In the genomic region with DNA sequence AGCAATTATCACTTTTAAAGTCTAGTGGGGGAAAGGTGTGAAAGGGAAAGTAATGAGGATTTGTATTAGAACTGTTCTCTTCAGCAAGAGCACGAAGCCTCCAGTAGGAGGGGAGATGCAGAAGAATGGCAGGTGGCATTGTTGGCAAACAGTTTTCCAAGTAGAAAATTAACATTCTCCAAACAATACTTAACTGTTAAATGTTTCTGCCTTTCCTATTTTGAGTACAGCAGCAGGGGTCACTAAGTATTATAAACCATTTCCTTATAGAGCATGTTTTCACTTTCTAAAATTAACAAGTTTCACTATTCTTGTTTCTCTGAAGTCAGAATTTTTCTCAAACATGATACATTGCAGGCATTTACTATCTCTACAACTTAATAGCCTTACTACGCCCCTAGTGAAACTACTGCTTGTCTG, we compare ENCODE assay signal across 11 cellular contexts. TPM values are rescaled to one million over a fixed set of nuclear protein-coding genes. Genes with fewer than 3 reads are reported as not detected.
DNase-seq lines count a peak whose midpoint lies in the region; ATAC-seq and TF ChIP-seq lines count a peak whose summit lies in the region.
"Had no signal": no experiment of that assay in that cellular context is flagged by ENCODE, and none has a peak within 500 bp of the region (broad histone marks: within the 10 kb centered on the region; RNA-seq: fewer than 3 reads in every experiment).

No MANE protein-coding gene starts in this region.

- WGBS in endodermal cell (ENCODE audit: insufficient coverage in 1 of 2, insufficient read length in 1 of 2), 2 experiments, result 48 to 50% methylated on average over 1 to 2 of the region's 2 CpGs

- no peaks in the 10 kb centered on the region for H3K36me3 ChIP-seq in endodermal cell (ENCODE audit: control insufficient read depth, insufficient read depth, low read length)

- DNase-seq in activated CD4-positive, alpha-beta T cell treated with anti-CD3 and anti-CD28 coated beads for 36 hours, result no peak
- no peak for DNase-seq in activated CD4-positive, alpha-beta T cell treated with anti-CD3 and anti-CD28 coated beads for 1 hour
- no peak for DNase-seq in endodermal cell
- no peak for DNase-seq in NCI-H1930 (lab: John Stamatoyannopoulos, UW)
- no peak for DNase-seq in cardiac septum (ENCODE audit: low spot score)
- DNase-seq in OCI-M2 (lab: John Stamatoyannopoulos, UW; ENCODE audit: unreplicated experiment), result no peak
- DNase-seq: 8988T; activated CD8-positive, alpha-beta memory T cell treated with anti-CD3 and anti-CD28 coated beads, Interleukin-2, amount 50 U/mL, for 48 hours; dorsolateral prefrontal cortex had no signal

- peak overlapping the region; percentile 91 for H3K27ac Mint-ChIP-seq in activated CD4-positive, alpha-beta T cell treated with anti-CD3 and anti-CD28 coated beads for 36 hours
- no peak overlapping the region for H3K27ac Mint-ChIP-seq in endodermal cell

- intact Hi-C loops in activated CD4-positive, alpha-beta T cell treated with anti-CD3 and anti-CD28 coated beads for 36 hours (cut with DNase I, micrococcal nuclease), result loop anchor here (2.0 to 5.0 kb wide), 5 partner anchors 38 to 317 kb away; no protein-coding TSS in a partner anchor
- intact Hi-C loops in cardiac septum (cut with DNase I), result no loop called here

- peak; percentile 25 for ATAC-seq in activated CD4-positive, alpha-beta T cell treated with anti-CD3 and anti-CD28 coated beads for 36 hours
- ATAC-seq in GM21576 (IDR thresholded peaks at IDR 0.05; ENCODE audit: unreplicated experiment), result peak; percentile 89
- peak; percentile 61 for ATAC-seq in HG03280 (IDR thresholded peaks at IDR 0.05; ENCODE audit: unreplicated experiment)

- H3K9me3 Mint-ChIP-seq in activated CD4-positive, alpha-beta T cell treated with anti-CD3 and anti-CD28 coated beads for 36 hours (ENCODE audit: low read depth), result no peaks in the 10 kb centered on the region
- no peaks in the 10 kb centered on the region for H3K9me3 Mint-ChIP-seq in endodermal cell

- TF ChIP-seq CTCF in endodermal cell (conservative IDR thresholded peaks at IDR 0.05), result peak; percentile 43

- H3K27me3 ChIP-seq in endodermal cell (ENCODE audit: control insufficient read depth, insufficient read depth, low read length, poor library complexity, severe bottlenecking), result peaks cover 15% of the 10 kb centered on the region

- CTCF ChIA-PET in activated CD4-positive, alpha-beta T cell treated with anti-CD3 and anti-CD28 coated beads for 36 hours (lab: Charles Lee), result interaction anchor here (0.9 to 3.8 kb wide), 5 partner anchors 9 to 79 kb away, joined by 3 to 17 read pairs (median 4); no protein-coding TSS in a partner anchor

- no peak overlapping the region for H3K27ac ChIP-seq in endodermal cell (ENCODE audit: low read depth, low read length)
- H3K27ac ChIP-seq: dorsolateral prefrontal cortex had no signal

- no peak overlapping the region for H3K9ac ChIP-seq in endodermal cell (ENCODE audit: extremely low read depth, low read length, poor library complexity, severe bottlenecking)

- peaks cover 66% of the 10 kb centered on the region for H3K36me3 Mint-ChIP-seq in activated CD4-positive, alpha-beta T cell treated with anti-CD3 and anti-CD28 coated beads for 36 hours (ENCODE audit: low read depth)
- H3K36me3 Mint-ChIP-seq in endodermal cell (ENCODE audit: low read depth), result no peaks in the 10 kb centered on the region

- H3K4me3 Mint-ChIP-seq in activated CD4-positive, alpha-beta T cell treated with anti-CD3 and anti-CD28 coated beads for 36 hours, result peak overlapping the region; percentile 22
- H3K4me3 Mint-ChIP-seq in endodermal cell, result no peak overlapping the region

- H3K9me3 ChIP-seq in endodermal cell (ENCODE audit: control insufficient read depth, low read length), result no peaks in the 10 kb centered on the region

- H3K4me1 ChIP-seq in endodermal cell (ENCODE audit: control insufficient read depth, insufficient read depth, low read length), result peaks cover 16% of the 10 kb centered on the region

- peaks cover 89% of the 10 kb centered on the region for H3K4me1 Mint-ChIP-seq in activated CD4-positive, alpha-beta T cell treated with anti-CD3 and anti-CD28 coated beads for 36 hours
- peaks cover 56% of the 10 kb centered on the region for H3K4me1 Mint-ChIP-seq in endodermal cell

- POLR2A ChIA-PET in activated CD4-positive, alpha-beta T cell treated with anti-CD3 and anti-CD28 coated beads for 36 hours (lab: Charles Lee), result no interaction called here

- no peak overlapping the region for H3K4me3 ChIP-seq in endodermal cell (ENCODE audit: low read length)
- H3K4me3 ChIP-seq: dorsolateral prefrontal cortex had no signal

- H3K27me3 Mint-ChIP-seq in activated CD4-positive, alpha-beta T cell treated with anti-CD3 and anti-CD28 coated beads for 36 hours, result no peaks in the 10 kb centered on the region
- peaks cover 40% of the 10 kb centered on the region for H3K27me3 Mint-ChIP-seq in endodermal cell (ENCODE audit: insufficient read depth)

RNA-seq across cellular contexts. Expression of a gene that starts 58.7 kb away (rescaled TPM):
- total RNA-seq in activated CD4-positive, alpha-beta T cell treated with anti-CD3 and anti-CD28 coated beads for 36 hours, result 100 to 1,000 TPM; 175 to 302 TPM
- total RNA-seq in endodermal cell, result 1 to 10 TPM in 1 of 2 donors, under 1 TPM in 1; 0.95 to 1.6 TPM
- 64.3 TPM for polyA plus RNA-seq in endodermal cell (2013, experiment 1 of 2)
- polyA plus RNA-seq in endodermal cell (2013, experiment 2 of 2), result 58.7 TPM
- total RNA-seq in cardiac septum, result 4.5 TPM

Comparison
In these comparisons a context has a peak if more than half of its experiments do, and no peak if none do; other contexts are left out.
1. ATAC-seq: peak in every context shown above with its lines; median percentile 89 in GM21576; 61 in HG03280; 25 in activated CD4-positive, alpha-beta T cell treated with anti-CD3 and anti-CD28 coated beads for 36 hours.
2. RNA of a gene that starts 58.7 kb away (total RNA-seq): 175 to 302 TPM in activated CD4-positive, alpha-beta T cell treated with anti-CD3 and anti-CD28 coated beads for 36 hours; 4.5 TPM in cardiac septum (single experiment) and 0.95 to 1.6 TPM in endodermal cell; every median in the first group is over 10 times any median in the second.